ENCODE assay signal across 1 cellular context in the genomic region with DNA sequence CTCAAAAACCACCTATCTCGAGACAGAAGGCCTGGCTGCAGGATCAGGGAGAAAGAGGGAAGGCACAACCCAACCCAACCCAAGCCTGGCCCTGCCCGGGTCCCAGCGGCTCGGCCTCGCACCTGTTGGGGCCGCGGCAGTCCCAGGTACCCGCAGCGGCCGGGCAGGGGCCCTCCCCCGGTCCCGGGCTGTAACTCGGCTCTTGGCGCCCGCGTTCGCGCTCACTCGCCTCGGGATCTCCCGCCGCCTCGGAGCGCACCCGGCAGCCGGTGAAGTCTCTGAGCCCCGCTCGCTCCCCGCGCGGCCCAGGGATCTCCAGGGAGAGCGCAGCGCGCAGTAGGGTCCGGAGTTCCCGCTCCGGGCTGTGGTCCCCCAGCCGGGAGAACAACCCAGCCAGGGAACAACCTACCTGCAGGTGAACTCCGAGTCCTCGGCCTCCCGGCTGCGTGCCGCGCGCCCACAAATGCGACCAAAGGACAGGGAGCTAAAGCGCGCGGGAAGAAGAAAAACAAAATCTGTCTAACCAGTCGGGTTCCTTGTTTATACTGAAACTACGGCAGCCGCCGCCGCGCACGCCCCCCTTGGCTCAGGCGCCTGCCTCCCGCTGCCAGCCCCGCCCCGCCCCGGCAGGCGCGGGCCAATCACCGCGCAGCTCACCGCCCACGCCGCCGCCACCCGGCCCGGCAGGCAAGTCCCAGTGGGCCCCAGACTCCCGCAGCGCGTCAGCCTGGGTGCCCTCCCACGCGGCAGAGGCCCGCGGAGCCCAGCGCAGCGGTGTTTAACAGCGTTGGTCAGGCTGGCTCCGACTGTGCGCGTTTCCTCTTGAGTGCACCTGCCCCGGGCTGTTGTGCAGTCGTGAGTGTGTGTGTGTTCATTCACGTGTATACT.
TF ChIP-seq lines count a peak whose summit lies in the region.

A gene (minus strand): TSS at position 547 of the 888 bp plus-strand sequence. CDS start 12,399 bp downstream, outside the sequence.

TF ChIP-seq in K562, 482 proteins besides CTCF, POLR2A, EP300 and RAD21 (continued from another document):
- TF ChIP-seq, protein P1, sequence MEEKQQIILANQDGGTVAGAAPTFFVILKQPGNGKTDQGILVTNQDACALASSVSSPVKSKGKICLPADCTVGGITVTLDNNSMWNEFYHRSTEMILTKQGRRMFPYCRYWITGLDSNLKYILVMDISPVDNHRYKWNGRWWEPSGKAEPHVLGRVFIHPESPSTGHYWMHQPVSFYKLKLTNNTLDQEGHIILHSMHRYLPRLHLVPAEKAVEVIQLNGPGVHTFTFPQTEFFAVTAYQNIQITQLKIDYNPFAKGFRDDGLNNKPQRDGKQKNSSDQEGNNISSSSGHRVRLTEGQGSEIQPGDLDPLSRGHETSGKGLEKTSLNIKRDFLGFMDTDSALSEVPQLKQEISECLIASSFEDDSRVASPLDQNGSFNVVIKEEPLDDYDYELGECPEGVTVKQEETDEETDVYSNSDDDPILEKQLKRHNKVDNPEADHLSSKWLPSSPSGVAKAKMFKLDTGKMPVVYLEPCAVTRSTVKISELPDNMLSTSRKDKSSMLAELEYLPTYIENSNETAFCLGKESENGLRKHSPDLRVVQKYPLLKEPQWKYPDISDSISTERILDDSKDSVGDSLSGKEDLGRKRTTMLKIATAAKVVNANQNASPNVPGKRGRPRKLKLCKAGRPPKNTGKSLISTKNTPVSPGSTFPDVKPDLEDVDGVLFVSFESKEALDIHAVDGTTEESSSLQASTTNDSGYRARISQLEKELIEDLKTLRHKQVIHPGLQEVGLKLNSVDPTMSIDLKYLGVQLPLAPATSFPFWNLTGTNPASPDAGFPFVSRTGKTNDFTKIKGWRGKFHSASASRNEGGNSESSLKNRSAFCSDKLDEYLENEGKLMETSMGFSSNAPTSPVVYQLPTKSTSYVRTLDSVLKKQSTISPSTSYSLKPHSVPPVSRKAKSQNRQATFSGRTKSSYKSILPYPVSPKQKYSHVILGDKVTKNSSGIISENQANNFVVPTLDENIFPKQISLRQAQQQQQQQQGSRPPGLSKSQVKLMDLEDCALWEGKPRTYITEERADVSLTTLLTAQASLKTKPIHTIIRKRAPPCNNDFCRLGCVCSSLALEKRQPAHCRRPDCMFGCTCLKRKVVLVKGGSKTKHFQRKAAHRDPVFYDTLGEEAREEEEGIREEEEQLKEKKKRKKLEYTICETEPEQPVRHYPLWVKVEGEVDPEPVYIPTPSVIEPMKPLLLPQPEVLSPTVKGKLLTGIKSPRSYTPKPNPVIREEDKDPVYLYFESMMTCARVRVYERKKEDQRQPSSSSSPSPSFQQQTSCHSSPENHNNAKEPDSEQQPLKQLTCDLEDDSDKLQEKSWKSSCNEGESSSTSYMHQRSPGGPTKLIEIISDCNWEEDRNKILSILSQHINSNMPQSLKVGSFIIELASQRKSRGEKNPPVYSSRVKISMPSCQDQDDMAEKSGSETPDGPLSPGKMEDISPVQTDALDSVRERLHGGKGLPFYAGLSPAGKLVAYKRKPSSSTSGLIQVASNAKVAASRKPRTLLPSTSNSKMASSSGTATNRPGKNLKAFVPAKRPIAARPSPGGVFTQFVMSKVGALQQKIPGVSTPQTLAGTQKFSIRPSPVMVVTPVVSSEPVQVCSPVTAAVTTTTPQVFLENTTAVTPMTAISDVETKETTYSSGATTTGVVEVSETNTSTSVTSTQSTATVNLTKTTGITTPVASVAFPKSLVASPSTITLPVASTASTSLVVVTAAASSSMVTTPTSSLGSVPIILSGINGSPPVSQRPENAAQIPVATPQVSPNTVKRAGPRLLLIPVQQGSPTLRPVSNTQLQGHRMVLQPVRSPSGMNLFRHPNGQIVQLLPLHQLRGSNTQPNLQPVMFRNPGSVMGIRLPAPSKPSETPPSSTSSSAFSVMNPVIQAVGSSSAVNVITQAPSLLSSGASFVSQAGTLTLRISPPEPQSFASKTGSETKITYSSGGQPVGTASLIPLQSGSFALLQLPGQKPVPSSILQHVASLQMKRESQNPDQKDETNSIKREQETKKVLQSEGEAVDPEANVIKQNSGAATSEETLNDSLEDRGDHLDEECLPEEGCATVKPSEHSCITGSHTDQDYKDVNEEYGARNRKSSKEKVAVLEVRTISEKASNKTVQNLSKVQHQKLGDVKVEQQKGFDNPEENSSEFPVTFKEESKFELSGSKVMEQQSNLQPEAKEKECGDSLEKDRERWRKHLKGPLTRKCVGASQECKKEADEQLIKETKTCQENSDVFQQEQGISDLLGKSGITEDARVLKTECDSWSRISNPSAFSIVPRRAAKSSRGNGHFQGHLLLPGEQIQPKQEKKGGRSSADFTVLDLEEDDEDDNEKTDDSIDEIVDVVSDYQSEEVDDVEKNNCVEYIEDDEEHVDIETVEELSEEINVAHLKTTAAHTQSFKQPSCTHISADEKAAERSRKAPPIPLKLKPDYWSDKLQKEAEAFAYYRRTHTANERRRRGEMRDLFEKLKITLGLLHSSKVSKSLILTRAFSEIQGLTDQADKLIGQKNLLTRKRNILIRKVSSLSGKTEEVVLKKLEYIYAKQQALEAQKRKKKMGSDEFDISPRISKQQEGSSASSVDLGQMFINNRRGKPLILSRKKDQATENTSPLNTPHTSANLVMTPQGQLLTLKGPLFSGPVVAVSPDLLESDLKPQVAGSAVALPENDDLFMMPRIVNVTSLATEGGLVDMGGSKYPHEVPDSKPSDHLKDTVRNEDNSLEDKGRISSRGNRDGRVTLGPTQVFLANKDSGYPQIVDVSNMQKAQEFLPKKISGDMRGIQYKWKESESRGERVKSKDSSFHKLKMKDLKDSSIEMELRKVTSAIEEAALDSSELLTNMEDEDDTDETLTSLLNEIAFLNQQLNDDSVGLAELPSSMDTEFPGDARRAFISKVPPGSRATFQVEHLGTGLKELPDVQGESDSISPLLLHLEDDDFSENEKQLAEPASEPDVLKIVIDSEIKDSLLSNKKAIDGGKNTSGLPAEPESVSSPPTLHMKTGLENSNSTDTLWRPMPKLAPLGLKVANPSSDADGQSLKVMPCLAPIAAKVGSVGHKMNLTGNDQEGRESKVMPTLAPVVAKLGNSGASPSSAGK (IDR thresholded peaks at IDR 0.05), result peak; percentile 61; the same call in 1 of the 2 replicates
- peak; percentile 19 for TF ChIP-seq HMGN3 (IDR thresholded peaks at IDR 0.05; ENCODE audit: borderline replicate concordance, extremely low read depth, insufficient read length, low read depth, low read length)
- TF ChIP-seq LCOR (CRISPR knock-in tag; IDR thresholded peaks at IDR 0.05), result peak; percentile 90; the same call in 1 of the 2 replicates
- 0 out of 4 replicates have a peak, but pooled peaks of 1 of the 2 experiments have one; percentile 44 for TF ChIP-seq FOXA3 (CRISPR knock-in tag; conservative IDR thresholded peaks at IDR 0.05 in 1 of 2, IDR thresholded peaks at IDR 0.05 in 1 of 2)
- TF ChIP-seq, protein P2, sequence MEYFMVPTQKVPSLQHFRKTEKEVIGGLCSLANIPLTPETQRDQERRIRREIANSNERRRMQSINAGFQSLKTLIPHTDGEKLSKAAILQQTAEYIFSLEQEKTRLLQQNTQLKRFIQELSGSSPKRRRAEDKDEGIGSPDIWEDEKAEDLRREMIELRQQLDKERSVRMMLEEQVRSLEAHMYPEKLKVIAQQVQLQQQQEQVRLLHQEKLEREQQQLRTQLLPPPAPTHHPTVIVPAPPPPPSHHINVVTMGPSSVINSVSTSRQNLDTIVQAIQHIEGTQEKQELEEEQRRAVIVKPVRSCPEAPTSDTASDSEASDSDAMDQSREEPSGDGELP (CRISPR knock-in tag; IDR thresholded peaks at IDR 0.05; ENCODE audit: borderline replicate concordance), result peak; percentile 69
- TF ChIP-seq NR1H2 (CRISPR knock-in tag; IDR thresholded peaks at IDR 0.05), result no peak
- peak; percentile 26 for TF ChIP-seq MEIS2 (IDR thresholded peaks at IDR 0.05; ENCODE audit: partially characterized antibody)
TF ChIP-seq in K562: peak in this region for 52.
